ENCODE assay signal across 8 cellular contexts in the genomic region with DNA sequence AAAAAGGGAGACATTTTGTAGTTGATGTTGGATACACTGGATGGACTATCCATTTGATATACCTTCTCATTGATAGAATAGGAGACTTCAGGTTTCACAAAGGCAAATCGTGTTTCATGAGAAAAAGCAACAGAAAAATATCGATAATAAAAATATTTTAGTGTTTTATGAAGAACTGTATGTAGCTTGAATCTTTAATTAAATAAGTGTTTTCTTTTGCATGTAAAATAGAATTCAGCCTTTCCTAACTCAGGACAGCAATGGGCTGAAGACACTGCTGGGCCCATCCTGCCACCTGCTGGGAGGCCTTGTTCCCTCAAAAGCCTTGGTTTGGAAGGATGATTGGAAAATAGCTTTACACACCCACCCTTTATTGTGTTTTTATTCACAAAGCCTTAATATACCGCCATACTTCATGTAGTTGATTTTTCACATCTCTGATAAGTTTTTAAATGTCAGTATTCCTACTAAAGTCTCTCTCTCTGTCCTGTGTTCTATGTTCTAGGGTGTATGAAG.
DNase-seq lines count a peak whose midpoint lies in the region; ATAC-seq, FAIRE-seq and TF ChIP-seq lines count a peak whose summit lies in the region.
"Not testable (repeated sequence)": the region's sequence is repeated elsewhere in the genome, so short reads cannot be mapped to it uniquely, and the experiment has no call there.

No MANE protein-coding gene starts in this region.

- H3K27ac ChIP-seq in AG04450 (ENCODE audit: low read depth, low read length); RWPE2 (ENCODE audit: poor library complexity, severe bottlenecking); kidney (ENCODE audit: low read depth in 2 of 2, low read length in 2 of 2); neural progenitor cell; tibial nerve: not testable (repeated sequence)

- not testable (repeated sequence) for H3K4me3 Mint-ChIP-seq in MCF 10A (ENCODE audit: unreplicated experiment); neural progenitor cell

- H3K9me3 Mint-ChIP-seq in MCF 10A (ENCODE audit: unreplicated experiment); neural progenitor cell: not testable (repeated sequence)

- H3K27me3 ChIP-seq in AG04450 (ENCODE audit: control insufficient read depth, insufficient read depth, low read length) (peaks cover 14% of the 10 kb centered on the region), neural progenitor cell (peaks cover 43% of the 10 kb centered on the region)
- not testable (repeated sequence) for H3K27me3 ChIP-seq in RWPE2 (ENCODE audit: insufficient read depth, poor library complexity, severe bottlenecking); tibial nerve

- not testable (repeated sequence) for H3K4me1 Mint-ChIP-seq in MCF 10A (ENCODE audit: insufficient read depth, unreplicated experiment); neural progenitor cell

- not testable (repeated sequence) for H3K9ac ChIP-seq in kidney (ENCODE audit: low read length in 2 of 2); neural progenitor cell

- not testable (repeated sequence) for H3K36me3 ChIP-seq in RWPE2 (ENCODE audit: low read depth); kidney (ENCODE audit: control insufficient read depth in 1 of 2, insufficient read depth in 2 of 2, low read length in 2 of 2); neural progenitor cell; tibial nerve

- intact Hi-C loops in MCF 10A (cut with micrococcal nuclease): loop anchor here (2.0 kb wide), 1 partner anchor 169 kb away; no protein-coding TSS in a partner anchor
- intact Hi-C loops in kidney (cut with DNase I): loop anchor here (10.0 kb wide), 1 partner anchor 65 kb away; no protein-coding TSS in a partner anchor

- TF ChIP-seq CTCF in AG04450 (IDR thresholded peaks at IDR 0.05; ENCODE audit: low read depth, low read length) (peak; percentile 51), HFF-Myc (IDR thresholded peaks at IDR 0.05; ENCODE audit: low read depth, low read length, missing control alignments) (peak; percentile 37), RWPE2 (IDR thresholded peaks at IDR 0.05; ENCODE audit: poor library complexity, severe bottlenecking) (peak; percentile 76), MCF 10A (IDR thresholded peaks at IDR 0.05; ENCODE audit: unreplicated experiment) (peak; percentile 47), fibroblast of mammary gland (conservative IDR thresholded peaks at IDR 0.05; ENCODE audit: control insufficient read depth, insufficient read depth, low read depth, low read length) (peak; percentile 25), neural progenitor cell (IDR thresholded peaks at IDR 0.05) (peak; percentile 35), tibial nerve (IDR thresholded peaks at IDR 0.05) (peak in 3 of 5 experiments; percentile 18 to 29 (median 22))
- TF ChIP-seq CTCF in kidney (IDR thresholded peaks at IDR 0.05; ENCODE audit: borderline replicate concordance, extremely low read depth, insufficient read depth): not testable (repeated sequence)

- ATAC-seq in RWPE2 (ENCODE audit: low read depth): peak; percentile 70

- H3K79me2 ChIP-seq in neural progenitor cell (ENCODE audit: low read depth): not testable (repeated sequence)

- H2AFZ ChIP-seq in neural progenitor cell (replicated peaks): not testable (repeated sequence)

- not testable (repeated sequence) for H3K27me3 Mint-ChIP-seq in MCF 10A (ENCODE audit: insufficient read depth, unreplicated experiment)
- peaks cover 15% of the 10 kb centered on the region for H3K27me3 Mint-ChIP-seq in neural progenitor cell (ENCODE audit: insufficient read depth, low read depth)

- H3K27ac Mint-ChIP-seq in MCF 10A (ENCODE audit: low read depth, unreplicated experiment); neural progenitor cell: not testable (repeated sequence)

- 66 to 75% methylated on average over 3 of the region's 3 CpGs for WGBS in tibial nerve, 2 donors

- H3K36me3 Mint-ChIP-seq in MCF 10A (ENCODE audit: insufficient read depth, unreplicated experiment); neural progenitor cell: not testable (repeated sequence)

- H3K4me3 ChIP-seq in AG04450 (ENCODE audit: low read depth, low read length); HFF-Myc (replicated peaks; ENCODE audit: low read depth, low read length); RWPE2 (ENCODE audit: severe bottlenecking); fibroblast of mammary gland (ENCODE audit: control insufficient read depth, low read depth, low read length); kidney (ENCODE audit: low read length in 2 of 2); neural progenitor cell; tibial nerve: not testable (repeated sequence)

- H3K9me3 ChIP-seq in AG04450 (ENCODE audit: control insufficient read depth, insufficient read depth, low read length); RWPE2 (ENCODE audit: severe bottlenecking); kidney (ENCODE audit: control insufficient read depth in 1 of 2, low read length in 2 of 2); neural progenitor cell (ENCODE audit: low read depth); tibial nerve: not testable (repeated sequence)

- FAIRE-seq in kidney (lab: Jason Lieb, UNC): peak; percentile 27

- H3F3A ChIP-seq in neural progenitor cell (ENCODE audit: low read depth): not testable (repeated sequence)

- not testable (repeated sequence) for TF ChIP-seq EP300 in tibial nerve (IDR thresholded peaks at IDR 0.05)

- not testable (repeated sequence) for H3K4me2 ChIP-seq in neural progenitor cell

- H3K4me1 ChIP-seq in RWPE2 (ENCODE audit: insufficient read depth, poor library complexity, severe bottlenecking); kidney (ENCODE audit: control insufficient read depth in 1 of 2, insufficient read depth in 1 of 2, low read depth in 1 of 2, low read length in 2 of 2); neural progenitor cell: not testable (repeated sequence)
- H3K4me1 ChIP-seq in tibial nerve: peaks cover 0 to 17% (median 4%) of the 10 kb centered on the region in 4 donors

- POLR2A ChIA-PET in AG04450 (lab: Yijun Ruan, JAX): not testable (repeated sequence)
- POLR2A ChIA-PET in MCF 10A (lab: Yijun Ruan, JAX): interaction anchor here (0.7 kb wide), 1 partner anchor 170 kb away, joined by 3 read pairs; no protein-coding TSS in a partner anchor

- not testable (repeated sequence) for DNase-seq in AG04450 (ENCODE audit: low read depth, low spot score); HFF-Myc (ENCODE audit: extremely low read depth, low read depth); RWPE2 (ENCODE audit: low spot score); MCF 10A (ENCODE audit: unreplicated experiment); fibroblast of mammary gland (ENCODE audit: low read depth); kidney; neural progenitor cell (ENCODE audit: low spot score); tibial nerve (ENCODE audit: low spot score in 2 of 2)

- not testable (repeated sequence) for TF ChIP-seq POLR2A in tibial nerve (IDR thresholded peaks at IDR 0.05)

- BruUV-seq in MCF 10A (replicated peaks; lab: Mats Ljungman, UMichigan): not testable (repeated sequence)

- CTCF ChIA-PET in AG04450 (lab: Charles Lee): interaction anchor here (0.7 to 2.0 kb wide), 4 partner anchors 62 to 331 kb away, joined by 3 to 8 read pairs (median 3); no protein-coding TSS in a partner anchor
- CTCF ChIA-PET in MCF 10A (lab: Yijun Ruan, JAX): interaction anchor here (1.0 to 1.2 kb wide), 2 partner anchors 62 to 170 kb away, joined by 4 to 9 read pairs; no protein-coding TSS in a partner anchor

- not testable (repeated sequence) for H4K20me1 ChIP-seq in neural progenitor cell (ENCODE audit: low read depth)
